ENCODE assay signal across 8 cellular contexts in the genomic region with DNA sequence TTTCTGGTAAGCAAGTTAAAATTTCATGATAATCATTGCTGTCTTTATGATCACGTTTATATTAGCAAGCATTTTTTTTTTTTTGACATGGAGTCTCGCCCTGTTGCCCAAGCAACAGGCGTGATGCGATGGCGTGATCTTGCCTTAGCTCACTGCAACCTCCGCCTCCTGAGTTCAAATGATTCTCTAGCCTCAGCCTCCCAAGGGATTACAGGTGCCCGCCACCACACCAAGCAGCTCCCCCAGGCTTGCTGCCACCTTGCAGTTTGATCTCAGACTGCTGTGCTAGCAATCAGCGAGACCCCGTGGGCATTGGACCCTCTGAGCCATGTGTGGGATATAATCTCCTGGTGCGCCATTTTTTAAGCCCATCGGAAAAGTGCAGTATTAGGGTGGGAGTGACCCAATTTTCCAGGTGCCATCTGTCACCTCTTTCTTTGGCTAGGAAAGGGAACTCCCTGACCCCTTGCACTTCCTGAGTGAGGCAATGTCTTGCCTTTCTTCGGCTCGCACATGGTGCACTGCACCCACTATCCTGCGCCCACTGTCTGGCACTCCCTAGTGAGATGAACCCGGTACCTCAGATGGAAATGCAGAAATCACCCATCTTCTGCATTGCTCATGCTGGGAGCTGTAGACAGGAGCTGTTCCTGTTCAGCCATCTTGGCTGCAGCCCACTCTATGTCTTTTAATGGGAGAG.
DNase-seq lines count a peak whose midpoint lies in the region; ATAC-seq and TF ChIP-seq lines count a peak whose summit lies in the region.
"Not testable (repeated sequence)": the region's sequence is repeated elsewhere in the genome, so short reads cannot be mapped to it uniquely, and the experiment has no call there.

No MANE protein-coding gene starts in this region.

- H2BK120ac ChIP-seq in H9 (ENCODE audit: low read depth, low read length, poor library complexity, severe bottlenecking) = not testable (repeated sequence)

- WGBS in H9 (ENCODE audit: extremely low coverage, insufficient read length, low lambda C conversion rate) = no CpG with 5 or more reads among the region's 15 CpGs

- not testable (repeated sequence) for H3K14ac ChIP-seq in H9 (ENCODE audit: insufficient read depth, low read length)

- H2BK12ac ChIP-seq in H9 (ENCODE audit: insufficient read length, low read depth, low read length) = not testable (repeated sequence)

- DNase-seq in CD1c-positive myeloid dendritic cell (ENCODE audit: extremely low spot score) = peak; percentile 56
- not testable (repeated sequence) for DNase-seq in H9; WTC11 (ENCODE audit: low spot score); neural progenitor cell (ENCODE audit: low spot score)
- peak; percentile 71 for DNase-seq in NCI-H2227 (lab: John Stamatoyannopoulos, UW; ENCODE audit: unreplicated experiment)

- not testable (repeated sequence) for H4K91ac ChIP-seq in H9 (ENCODE audit: insufficient read length, low read depth, low read length)

- not testable (repeated sequence) for H4K8ac ChIP-seq in H9 (replicated peaks; ENCODE audit: insufficient read length, low read depth, low read length)

- H2AK5ac ChIP-seq in H9 (ENCODE audit: insufficient read length, low read length) = not testable (repeated sequence)

- H3T11ph ChIP-seq in H9 (ENCODE audit: low read length) = not testable (repeated sequence)

- not testable (repeated sequence) for H3K23me2 ChIP-seq in H9 (ENCODE audit: insufficient read length, low read depth, low read length, poor library complexity, severe bottlenecking)

- peak overlapping the region in 1 of 3 experiments; percentile 92; a peak in 1 of 7 replicates for H3K27ac Mint-ChIP-seq in H9
- H3K27ac Mint-ChIP-seq in WTC11, neural progenitor cell: not testable (repeated sequence)

- H3K79me1 ChIP-seq in H9 (ENCODE audit: insufficient read depth, low read depth, low read length, poor library complexity, severe bottlenecking) = not testable (repeated sequence)

- not testable (repeated sequence) for H3K27me3 ChIP-seq in H9 (ENCODE audit: insufficient read depth, low read length); neural progenitor cell

- H3K9me3 ChIP-seq in H9 (ENCODE audit: control insufficient read depth, low read depth, low read length); neural progenitor cell (ENCODE audit: low read depth): not testable (repeated sequence)

- POLR2A ChIA-PET in WTC11 (lab: Charles Lee) = interaction anchor here (0.7 kb wide), 2 partner anchors 43 to 169 kb away, joined by 3 to 4 read pairs; no protein-coding TSS in a partner anchor

- H3K4me3 Mint-ChIP-seq in H9 = peak overlapping the region; percentile 63 to 69; a peak in 1 of 5 replicates
- H3K4me3 Mint-ChIP-seq in WTC11 = peak overlapping the region; percentile 73
- peak overlapping the region; percentile 83 for H3K4me3 Mint-ChIP-seq in neural progenitor cell

- H3K27ac ChIP-seq in H9 (ENCODE audit: insufficient read length, low read depth, low read length); neural progenitor cell: not testable (repeated sequence)

- H3K4ac ChIP-seq in H9 (ENCODE audit: low read depth, low read length) = not testable (repeated sequence)

- not testable (repeated sequence) for H3K4me1 Mint-ChIP-seq in H9, WTC11, neural progenitor cell

- not testable (repeated sequence) for H4K5ac ChIP-seq in H9 (ENCODE audit: insufficient read length, low read depth, low read length)

- H2BK15ac ChIP-seq in H9 (ENCODE audit: low read depth, low read length) = not testable (repeated sequence)

- not testable (repeated sequence) for H4K20me1 ChIP-seq in H9 (ENCODE audit: control insufficient read depth, insufficient read depth, insufficient read length); neural progenitor cell (ENCODE audit: low read depth)

- not testable (repeated sequence) for H3K4me1 ChIP-seq in H9 (ENCODE audit: insufficient read depth, low read length); neural progenitor cell

- CTCF ChIA-PET in WTC11 (lab: Charles Lee) = interaction anchor here (0.6 to 1.8 kb wide), 28 partner anchors 9 to 976 kb away, joined by 3 to 22 read pairs (median 4); a partner anchor contains a TSS

- H2BK5ac ChIP-seq in H9 (ENCODE audit: insufficient read length, low read length) = not testable (repeated sequence)

- not testable (repeated sequence) for H3K4me3 ChIP-seq in neural progenitor cell

- not testable (repeated sequence) for H2AFZ ChIP-seq in H9 (ENCODE audit: low read length); neural progenitor cell (replicated peaks)

- H3K23ac ChIP-seq in H9 (ENCODE audit: insufficient read length, low read depth, low read length) = not testable (repeated sequence)

- not testable (repeated sequence) for H3K9ac ChIP-seq in H9 (ENCODE audit: extremely low read depth, insufficient read length, low read length); neural progenitor cell

- H3K79me2 ChIP-seq in H9 (ENCODE audit: insufficient read depth, low read length); neural progenitor cell (ENCODE audit: low read depth): not testable (repeated sequence)

- not testable (repeated sequence) for H3K56ac ChIP-seq in H9 (ENCODE audit: insufficient read length, low read depth, low read length)

- H3K36me3 ChIP-seq in neural progenitor cell = not testable (repeated sequence)

- TF ChIP-seq CTCF in H9 (conservative IDR thresholded peaks at IDR 0.05) = peak; percentile 17; the same call in 2 of the 3 replicates
- not testable (repeated sequence) for TF ChIP-seq CTCF in WTC11 (IDR thresholded peaks at IDR 0.05); neural progenitor cell (IDR thresholded peaks at IDR 0.05)

- H3K18ac ChIP-seq in H9 (ENCODE audit: insufficient read length, low read depth, low read length) = not testable (repeated sequence)

- peak; percentile 61 for ATAC-seq in GM19035 (IDR thresholded peaks at IDR 0.05; ENCODE audit: unreplicated experiment)
- peak; percentile 64 for ATAC-seq in HG03354 (IDR thresholded peaks at IDR 0.05; ENCODE audit: poor library complexity, severe bottlenecking, unreplicated experiment)
- ATAC-seq in WTC11 = peak; percentile 22; the same call in 1 of the 2 replicates
- peak; percentile 46 for ATAC-seq in esophagus mucosa

- H3K36me3 Mint-ChIP-seq in H9 (ENCODE audit: insufficient read depth in 1 of 3, low read depth in 3 of 3); WTC11; neural progenitor cell: not testable (repeated sequence)

- H3K4me2 ChIP-seq in H9 (ENCODE audit: insufficient read depth, insufficient read length, low read length) = not testable (repeated sequence)
- H3K4me2 ChIP-seq in neural progenitor cell = peak overlapping the region; percentile 79

- H3K27me3 Mint-ChIP-seq in H9 (ENCODE audit: low read depth); neural progenitor cell (ENCODE audit: insufficient read depth, low read depth): not testable (repeated sequence)
- H3K27me3 Mint-ChIP-seq in WTC11 (ENCODE audit: low read depth) = peaks cover 14% of the 10 kb centered on the region

- not testable (repeated sequence) for H2BK20ac ChIP-seq in H9 (ENCODE audit: low read depth, low read length, poor library complexity, severe bottlenecking)

- H3F3A ChIP-seq in neural progenitor cell (ENCODE audit: low read depth) = not testable (repeated sequence)

- not testable (repeated sequence) for H3K9me3 Mint-ChIP-seq in H9, WTC11, neural progenitor cell
